In the genomic region with DNA sequence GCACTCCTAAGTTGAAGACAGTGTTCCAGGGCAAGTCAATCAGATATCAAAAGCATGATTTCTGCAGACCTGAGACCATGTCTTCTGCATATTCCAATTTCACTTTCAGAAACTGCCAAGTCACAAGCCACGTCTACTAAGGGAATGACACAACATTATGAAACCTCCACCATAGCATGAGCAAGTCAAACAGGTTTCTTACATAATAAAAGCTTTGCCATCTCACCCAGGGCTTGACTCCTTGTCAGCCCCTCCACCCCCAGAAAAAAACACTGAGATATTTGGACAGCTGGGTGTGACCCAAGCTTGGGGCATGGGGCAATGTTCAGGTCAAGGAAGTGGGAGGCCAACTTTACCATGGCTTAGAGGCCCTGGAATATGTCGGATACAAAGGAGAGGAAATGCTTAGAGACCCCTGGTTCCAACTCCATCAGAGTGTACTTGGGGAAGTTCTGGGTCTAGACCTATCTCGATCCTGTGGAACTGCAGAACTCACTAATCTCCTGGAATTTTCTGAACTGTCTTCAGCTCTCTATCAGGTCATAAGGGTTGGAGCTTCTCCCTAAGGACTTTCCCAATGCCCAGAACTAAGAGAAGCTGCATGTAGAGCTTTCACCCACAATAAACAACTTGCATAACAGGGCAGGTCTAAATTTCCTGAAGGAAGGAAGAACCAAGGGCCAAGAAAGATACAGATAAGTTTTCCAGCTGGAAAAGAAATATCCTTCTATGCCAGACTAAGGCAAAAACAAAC, we compare ENCODE assay signal across 9 cellular contexts.
DNase-seq lines count a peak whose midpoint lies in the region; ATAC-seq lines count a peak whose summit lies in the region.
"Had no signal": no experiment of that assay in that cellular context is flagged by ENCODE, and none has a peak within 500 bp of the region (broad histone marks: within the 10 kb centered on the region; RNA-seq: fewer than 3 reads in every experiment).

No MANE protein-coding gene starts in this region.

- peaks cover 25 to 27% of the 10 kb centered on the region in 2 donors for H3K27me3 Mint-ChIP-seq in natural killer cell treated with Interleukin-12 subunit alpha and Interleukin-12 subunit beta and Interleukin-15 and Interleukin-18, amount 100 ng/mL, for 72 hours

- peaks cover 21% of the 10 kb centered on the region for H3K36me3 Mint-ChIP-seq in natural killer cell treated with Interleukin-12 subunit alpha and Interleukin-12 subunit beta and Interleukin-15 and Interleukin-18, amount 100 ng/mL, for 72 hours

- peak overlapping the region; percentile 49 for H3K4me3 Mint-ChIP-seq in natural killer cell treated with Interleukin-12 subunit alpha and Interleukin-12 subunit beta and Interleukin-15 and Interleukin-18, amount 100 ng/mL, for 72 hours

- ATAC-seq in GM18870 (IDR thresholded peaks at IDR 0.05; ENCODE audit: unreplicated experiment), result peak; percentile 77
- peak; percentile 92 for ATAC-seq in HG02973 (IDR thresholded peaks at IDR 0.05; ENCODE audit: unreplicated experiment)
- peak; percentile 88 to 92 for ATAC-seq in natural killer cell treated with Interleukin-12 subunit alpha and Interleukin-12 subunit beta and Interleukin-15 and Interleukin-18, amount 100 ng/mL, for 72 hours

- H3K9me3 Mint-ChIP-seq in natural killer cell treated with Interleukin-12 subunit alpha and Interleukin-12 subunit beta and Interleukin-15 and Interleukin-18, amount 100 ng/mL, for 72 hours, result peaks cover 8% of the 10 kb centered on the region

- H3K4me1 Mint-ChIP-seq in natural killer cell treated with Interleukin-12 subunit alpha and Interleukin-12 subunit beta and Interleukin-15 and Interleukin-18, amount 100 ng/mL, for 72 hours (ENCODE audit: low read depth in 2 of 2), result peaks cover 16 to 32% of the 10 kb centered on the region in 2 donors

- DNase-seq in SKM-1 (lab: John Stamatoyannopoulos, UW; ENCODE audit: unreplicated experiment) (peak; percentile 50), NCI-H2029 (lab: John Stamatoyannopoulos, UW) (no peak), NCI-H1092 treated with DMSO at 0.1 percent for 48 hours (lab: John Stamatoyannopoulos, UW) (no peak), NCI-H1436 (lab: John Stamatoyannopoulos, UW) (no peak)
- DNase-seq in natural killer cell treated with Interleukin-12 subunit alpha and Interleukin-12 subunit beta and Interleukin-15 and Interleukin-18, amount 100 ng/mL, for 72 hours (ENCODE audit: low spot score), result no peak
- DNase-seq in activated CD4-positive, alpha-beta T cell treated with anti-CD3 and anti-CD28 coated beads for 48 hours, result no peak
- DNase-seq: NCI-H1048 had no signal

- H3K27ac Mint-ChIP-seq in natural killer cell treated with Interleukin-12 subunit alpha and Interleukin-12 subunit beta and Interleukin-15 and Interleukin-18, amount 100 ng/mL, for 72 hours, result peak overlapping the region; percentile 48 to 66
